Comparison of ENCODE assay signal across 15 cellular contexts in the genomic region with DNA sequence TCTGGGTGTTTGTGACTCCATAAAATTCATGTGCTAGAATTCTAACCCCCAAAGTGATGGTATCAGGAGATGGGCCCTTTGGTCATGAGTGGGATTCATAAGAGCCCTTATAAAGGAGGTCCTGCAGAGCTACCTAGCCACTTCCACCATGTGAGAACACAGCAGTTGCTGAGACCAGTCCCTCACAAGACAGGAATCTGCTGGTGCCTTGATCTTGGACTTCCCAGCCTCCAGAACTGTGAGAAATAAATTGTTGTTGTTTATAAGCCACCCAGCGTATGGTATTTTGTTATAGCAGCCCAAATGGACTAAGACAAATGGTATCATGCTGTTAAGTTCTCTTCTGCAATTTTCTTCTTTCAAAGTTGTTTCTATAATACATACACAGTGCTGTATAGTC. TPM values are rescaled to one million over a fixed set of nuclear protein-coding genes. Genes with fewer than 3 reads are reported as not detected.
"Had no signal": no experiment of that assay in that cellular context is flagged by ENCODE, and none has a peak within 500 bp of the region (broad histone marks: within the 10 kb centered on the region; RNA-seq: fewer than 3 reads in every experiment).

No MANE protein-coding gene starts in this region.

- DNase-seq: activated CD4-positive, alpha-beta T cell treated with anti-CD3 and anti-CD28 coated beads, Interleukin-2, amount 50 U/mL, for 48 hours; activated naive CD4-positive, alpha-beta T cell; activated naive CD8-positive, alpha-beta T cell treated with anti-CD3 and anti-CD28 coated beads, Interleukin-2, amount 50 U/mL, for 24 hours; activated T-cell treated with anti-CD3 and anti-CD28 coated beads, Interleukin-2, amount 50 U/mL, for 48 hours; esophagus squamous epithelium; foreskin fibroblast; islet precursor cell; nucleus accumbens; psoas muscle; stimulated activated CD4-positive, alpha-beta T cell treated with anti-CD3 and anti-CD28 coated beads, Interleukin-2, amount 100 ng/mL, for 48 hours; stimulated activated naive CD8-positive, alpha-beta T cell treated with anti-CD3 and anti-CD28 coated beads, Interleukin-15, Interleukin-2, amounts not matched to agents 100 U/mL and 50 U/mL, for 24 hours had no signal

- H3K27ac Mint-ChIP-seq: activated naive CD8-positive, alpha-beta T cell treated with anti-CD3 and anti-CD28 coated beads, Interleukin-2, amount 50 U/mL, for 24 hours had no signal

- H3K9me3 Mint-ChIP-seq: activated naive CD8-positive, alpha-beta T cell treated with anti-CD3 and anti-CD28 coated beads, Interleukin-2, amount 50 U/mL, for 24 hours had no signal

- H3K9me3 ChIP-seq: ascending aorta, esophagus squamous epithelium, psoas muscle, thoracic aorta had no signal

- ATAC-seq: psoas muscle; stimulated activated naive CD8-positive, alpha-beta T cell treated with anti-CD3 and anti-CD28 coated beads, Interleukin-15, Interleukin-2, amounts not matched to agents 100 U/mL and 50 U/mL, for 24 hours had no signal

- H3K4me1 ChIP-seq: psoas muscle had no signal

- H3K27me3 ChIP-seq: ascending aorta had no signal

- H3K27ac ChIP-seq: ascending aorta, psoas muscle, thoracic aorta had no signal

- H3K36me3 ChIP-seq: ascending aorta, esophagus squamous epithelium, thoracic aorta had no signal

- H3K4me3 Mint-ChIP-seq: activated naive CD8-positive, alpha-beta T cell treated with anti-CD3 and anti-CD28 coated beads, Interleukin-2, amount 50 U/mL, for 24 hours had no signal

- H3K4me3 ChIP-seq: esophagus squamous epithelium, psoas muscle had no signal

RNA-seq across cellular contexts. Expression of a gene that starts 1.5 kb away (rescaled TPM):
- total RNA-seq: left lobe of liver; T-helper 2 cell treated with Interferon-gamma antibody and Interleukin-4, amounts not matched to agents 100 ng/mL and 5 ng/mL, for 36 hours had no signal

RNA-seq across cellular contexts. Expression of a gene that starts 13.4 kb away (rescaled TPM):
- total RNA-seq: ascending aorta, esophagus squamous epithelium, left lobe of liver had no signal
